In the genomic region with DNA sequence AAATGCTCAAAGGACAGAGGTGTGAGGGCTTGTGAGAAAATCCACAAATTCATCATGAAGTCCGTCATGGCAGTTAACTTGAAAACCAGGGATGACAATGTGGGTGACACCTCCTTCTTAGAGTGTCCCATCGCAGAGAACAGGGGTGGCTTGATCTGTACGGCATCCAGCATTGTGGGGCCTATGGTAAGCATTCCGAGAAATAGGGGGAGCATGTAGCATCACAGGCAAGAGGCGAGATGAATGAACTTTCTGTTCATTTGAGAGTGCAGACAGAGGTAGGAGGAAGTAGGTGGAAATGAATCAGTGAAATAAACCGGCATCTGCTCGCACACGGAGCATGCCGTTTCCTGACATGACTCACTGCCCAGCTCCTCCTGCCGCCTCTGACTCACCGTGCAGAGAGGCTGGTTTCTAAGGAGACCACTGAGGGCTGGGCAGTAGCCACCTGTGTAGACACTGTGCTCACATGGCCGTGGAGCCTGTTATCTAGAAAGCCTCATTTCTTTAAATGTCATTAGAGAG, we compare ENCODE assay signal across 9 cellular contexts.
DNase-seq lines count a peak whose midpoint lies in the region; ATAC-seq, FAIRE-seq and TF ChIP-seq lines count a peak whose summit lies in the region.
"Had no signal": no experiment of that assay in that cellular context is flagged by ENCODE, and none has a peak within 500 bp of the region (broad histone marks: within the 10 kb centered on the region; RNA-seq: fewer than 3 reads in every experiment).

No MANE protein-coding gene starts in this region.

- dilution Hi-C loops in endothelial cell of umbilical vein (cut with MboI; ENCODE audit: extremely low pct_ligation_motif_present, low sequenced_read_pairs): no loop called here

- peak in 1 of 2 experiments; percentile 42; a peak in 1 of 5 replicates for TF ChIP-seq RAD21 in A549 (conservative IDR thresholded peaks at IDR 0.05 in 1 of 2, IDR thresholded peaks at IDR 0.05 in 1 of 2)

- ATAC-seq in A549: peak; percentile 98
- peak; percentile 100 for ATAC-seq in GM18502 (IDR thresholded peaks at IDR 0.05; ENCODE audit: poor library complexity, unreplicated experiment)
- ATAC-seq in HG02840 (IDR thresholded peaks at IDR 0.05; ENCODE audit: low FRiP score, unreplicated experiment): peak; percentile 100
- ATAC-seq in naive thymus-derived CD4-positive, alpha-beta T cell: peak; percentile 59

- peak overlapping the region; percentile 28; the same call in 2 of the 3 replicates for H3K4me3 ChIP-seq in A549
- H3K4me3 ChIP-seq in WERI-Rb-1 (ENCODE audit: low read depth, low read length): peak overlapping the region; percentile 45
- H3K4me3 ChIP-seq in endothelial cell of umbilical vein (replicated peaks in 1 of 3; ENCODE audit: insufficient read depth in 1 of 3, low read depth in 1 of 3, low read length in 3 of 3): peak overlapping the region in 1 of 3 experiments; percentile 44
- H3K4me3 ChIP-seq in naive thymus-derived CD4-positive, alpha-beta T cell (ENCODE audit: low read length): no peak overlapping the region

- TF ChIP-seq CTCF in A549 (IDR thresholded peaks at IDR 0.05): no peak
- no peak for TF ChIP-seq CTCF in WERI-Rb-1 (IDR thresholded peaks at IDR 0.05; ENCODE audit: low read depth, low read length)
- TF ChIP-seq CTCF in endothelial cell of umbilical vein (IDR thresholded peaks at IDR 0.05; ENCODE audit: extremely low read depth in 1 of 2, insufficient read depth in 1 of 2, low read depth in 1 of 2, low read length in 2 of 2): no peak

- WGBS in A549 (ENCODE audit: missing lambda C conversion rate): 0% methylated on average over 12 of the region's 12 CpGs

- CTCF ChIA-PET in A549 (lab: Yijun Ruan, JAX) (interaction anchor here (0.7 to 1.5 kb wide), 2 partner anchors 199 to 583 kb away, joined by 3 to 4 read pairs; no protein-coding TSS in a partner anchor), endothelial cell of umbilical vein (lab: Charles Lee) (interaction anchor here (1.1 to 3.0 kb wide), 8 partner anchors 14 to 226 kb away, joined by 3 to 13 read pairs (median 3); no protein-coding TSS in a partner anchor)
- CTCF ChIA-PET in naive thymus-derived CD4-positive, alpha-beta T cell (lab: Charles Lee): no interaction called here

- peak overlapping the region; percentile 78 for H3K9ac ChIP-seq in endothelial cell of umbilical vein (replicated peaks; ENCODE audit: extremely low read depth, insufficient read depth, low read length)
- H3K9ac ChIP-seq: parathyroid adenoma had no signal

- H3K36me3 Mint-ChIP-seq in naive thymus-derived CD4-positive, alpha-beta T cell: peaks cover 0 to 3% (median 0%) of the 10 kb centered on the region in 5 donors

- H3K36me3 ChIP-seq in WERI-Rb-1: no peaks in the 10 kb centered on the region
- no peaks in the 10 kb centered on the region for H3K36me3 ChIP-seq in endothelial cell of umbilical vein (ENCODE audit: control insufficient read depth in 2 of 2, extremely low read depth in 1 of 2, insufficient read depth in 2 of 2, low read length in 2 of 2)
- H3K36me3 ChIP-seq in naive thymus-derived CD4-positive, alpha-beta T cell (ENCODE audit: control insufficient read depth in 2 of 3, insufficient read depth in 3 of 3, low read length in 3 of 3): no peaks in the 10 kb centered on the region

- H3K4me2 ChIP-seq in A549 (peak overlapping the region; percentile 88), endothelial cell of umbilical vein (ENCODE audit: insufficient read depth, low read length) (peak overlapping the region; percentile 88)

- H4K20me1 ChIP-seq in endothelial cell of umbilical vein (replicated peaks; ENCODE audit: control insufficient read depth, extremely low read depth, insufficient read depth, low read length): no peaks in the 10 kb centered on the region

- no peaks in the 10 kb centered on the region for H3K27me3 ChIP-seq in WERI-Rb-1 (ENCODE audit: insufficient read depth, low read depth, severe bottlenecking)
- H3K27me3 ChIP-seq in endothelial cell of umbilical vein (ENCODE audit: control insufficient read depth in 2 of 2, insufficient read depth in 2 of 2, low read length in 2 of 2): no peaks in the 10 kb centered on the region
- H3K27me3 ChIP-seq in naive thymus-derived CD4-positive, alpha-beta T cell (ENCODE audit: control insufficient read depth in 2 of 2, insufficient read depth in 2 of 2, low read length in 2 of 2): no peaks in the 10 kb centered on the region

- peak overlapping the region in 1 of 9 donors; percentile 50 for H3K27ac Mint-ChIP-seq in naive thymus-derived CD4-positive, alpha-beta T cell

- peak; percentile 43 for FAIRE-seq in A549 (lab: Jason Lieb, UNC)
- peak; percentile 92 for FAIRE-seq in endothelial cell of umbilical vein (lab: Jason Lieb, UNC)
- no peak for FAIRE-seq in urothelium cell line (lab: Jason Lieb, UNC)

- H3K9me1 ChIP-seq in endothelial cell of umbilical vein (replicated peaks; ENCODE audit: control insufficient read depth, extremely low read depth, insufficient read depth, low read length): no peaks in the 10 kb centered on the region

- H3K4me1 ChIP-seq in A549: peaks cover 41% of the 10 kb centered on the region
- H3K4me1 ChIP-seq in endothelial cell of umbilical vein (ENCODE audit: control insufficient read depth, extremely low read depth, insufficient read depth, low read length): peaks cover 68% of the 10 kb centered on the region
- H3K4me1 ChIP-seq in naive thymus-derived CD4-positive, alpha-beta T cell (ENCODE audit: control insufficient read depth in 2 of 2, insufficient read depth in 2 of 2, low read length in 2 of 2): no peaks in the 10 kb centered on the region
- H3K4me1 ChIP-seq: parathyroid adenoma had no signal

- DNase-seq in A549 (ENCODE audit: low read depth in 1 of 2, low spot score in 1 of 2) (peak; percentile 51 to 95), NCI-H146 treated with DMSO at 0.1 percent for 48 hours (lab: John Stamatoyannopoulos, UW; ENCODE audit: unreplicated experiment) (peak; percentile 81), WERI-Rb-1 (peak; percentile 71), endothelial cell of umbilical vein (ENCODE audit: low read depth, low spot score) (peak; percentile 99), urothelium cell line (ENCODE audit: low spot score) (peak; percentile 84)
- peak in 1 of 9 donors; percentile 61 for DNase-seq in naive thymus-derived CD4-positive, alpha-beta T cell

- intact Hi-C loops in endothelial cell of umbilical vein (cut with micrococcal nuclease): loop anchor here (1.0 to 10.0 kb wide), 13 partner anchors 80 to 1000 kb away; a partner anchor contains a TSS
- intact Hi-C loops in naive thymus-derived CD4-positive, alpha-beta T cell (cut with micrococcal nuclease): loop anchor here in 1 of 2 donors (1.0 kb wide), 1 partner anchor 340 kb away; no protein-coding TSS in a partner anchor

- POLR2A ChIA-PET in A549 (lab: Yijun Ruan, JAX): interaction anchor here (1.0 to 2.6 kb wide), 6 partner anchors 45 to 339 kb away, joined by 3 to 11 read pairs (median 4); a partner anchor contains a TSS
- POLR2A ChIA-PET in endothelial cell of umbilical vein (lab: Charles Lee): interaction anchor here (1.4 kb wide), 1 partner anchor 200 kb away, joined by 4 read pairs; no protein-coding TSS in a partner anchor
- POLR2A ChIA-PET in naive thymus-derived CD4-positive, alpha-beta T cell (lab: Charles Lee): no interaction called here

- H3K9me3 Mint-ChIP-seq in naive thymus-derived CD4-positive, alpha-beta T cell: peaks cover 0 to 16% (median 2%) of the 10 kb centered on the region in 11 donors

- peaks cover 14 to 29% (median 20%) of the 10 kb centered on the region in 5 donors for H3K27me3 Mint-ChIP-seq in naive thymus-derived CD4-positive, alpha-beta T cell

- no peak overlapping the region for H2AFZ ChIP-seq in endothelial cell of umbilical vein (ENCODE audit: low read depth, low read length)
- H2AFZ ChIP-seq: parathyroid adenoma had no signal

- peak; percentile 39 to 67; a peak in 3 of 5 replicates for TF ChIP-seq EP300 in A549 (IDR thresholded peaks at IDR 0.05)

- TF ChIP-seq POLR2A in A549 (IDR thresholded peaks at IDR 0.05; ENCODE audit: low read length) (no peak), endothelial cell of umbilical vein (IDR thresholded peaks at IDR 0.05; ENCODE audit: low read depth, low read length) (peak; percentile 58)

- peaks cover 0 to 23% (median 0%) of the 10 kb centered on the region in 7 donors for H3K4me1 Mint-ChIP-seq in naive thymus-derived CD4-positive, alpha-beta T cell

- 0 out of 3 replicates have a peak, but pooled peaks cover 3% of the 10 kb centered on the region for H3K9me3 ChIP-seq in A549
- H3K9me3 ChIP-seq in WERI-Rb-1 (ENCODE audit: severe bottlenecking): no peaks in the 10 kb centered on the region
- no peaks in the 10 kb centered on the region for H3K9me3 ChIP-seq in endothelial cell of umbilical vein (replicated peaks; ENCODE audit: control insufficient read depth, insufficient read depth, low read length)
- no peaks in the 10 kb centered on the region for H3K9me3 ChIP-seq in naive thymus-derived CD4-positive, alpha-beta T cell (ENCODE audit: control insufficient read depth in 2 of 3, low read length in 3 of 3)

- no peaks in the 10 kb centered on the region for H3K79me2 ChIP-seq in endothelial cell of umbilical vein (ENCODE audit: control insufficient read depth, insufficient read depth, low read length)
- H3K79me2 ChIP-seq: parathyroid adenoma had no signal

- H3K4me3 Mint-ChIP-seq in naive thymus-derived CD4-positive, alpha-beta T cell: peak overlapping the region in 2 of 10 donors; percentile 33 to 61

- BruUV-seq in endothelial cell of umbilical vein (replicated peaks; lab: Mats Ljungman, UMichigan): no TSS peak

- H3K27ac ChIP-seq in A549 (peak overlapping the region; percentile 94 to 95), WERI-Rb-1 (no peak overlapping the region; the same call in 1 of the 2 replicates), endothelial cell of umbilical vein (ENCODE audit: insufficient read depth, low read depth, low read length) (peak overlapping the region; percentile 95)
- H3K27ac ChIP-seq in naive thymus-derived CD4-positive, alpha-beta T cell (ENCODE audit: low read depth, low read length): no peak overlapping the region
- H3K27ac ChIP-seq: parathyroid adenoma had no signal

TF ChIP-seq in A549, 52 proteins besides CTCF, POLR2A, EP300 and RAD21 (continues in another document):
- no peak for TF ChIP-seq NFE2L2 (conservative IDR thresholded peaks at IDR 0.05; ENCODE audit: low read length)
- TF ChIP-seq ZFP36 (IDR thresholded peaks at IDR 0.05; ENCODE audit: borderline replicate concordance, partially characterized antibody): no peak

TF ChIP-seq in endothelial cell of umbilical vein, 7 proteins besides CTCF, POLR2A, EP300 and RAD21 (continues in another document):
- TF ChIP-seq FOS (IDR thresholded peaks at IDR 0.05; ENCODE audit: borderline replicate concordance, insufficient read depth, low read length) (peak; percentile 100), GATA2 (IDR thresholded peaks at IDR 0.05; ENCODE audit: insufficient read depth, insufficient read length, low read depth, low read length) (peak; percentile 80), MYC (IDR thresholded peaks at IDR 0.05; ENCODE audit: low read depth, low read length) (peak; percentile 63), EZH2 (IDR thresholded peaks at IDR 0.05; ENCODE audit: borderline replicate concordance, low read depth, low read length, severe bottlenecking) (no peak)
- TF ChIP-seq, protein P1, sequence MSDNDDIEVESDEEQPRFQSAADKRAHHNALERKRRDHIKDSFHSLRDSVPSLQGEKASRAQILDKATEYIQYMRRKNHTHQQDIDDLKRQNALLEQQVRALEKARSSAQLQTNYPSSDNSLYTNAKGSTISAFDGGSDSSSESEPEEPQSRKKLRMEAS (IDR thresholded peaks at IDR 0.05; ENCODE audit: insufficient read depth, insufficient read length): peak; percentile 47

Comparison
In these comparisons a context has a peak if more than half of its experiments do, and no peak if none do; other contexts are left out.
1. H3K27ac ChIP-seq: peak in A549 (2 of 2) and endothelial cell of umbilical vein (single experiment); none in WERI-Rb-1 (single experiment) and naive thymus-derived CD4-positive, alpha-beta T cell (single experiment).
2. Peak in every context shown above with its lines, with median percentiles within 50 percentile points of each other: ATAC-seq.